In genomic region chr3:169528289-169528688, GRCh38 we compare ENCODE assay signal across 17 cellular contexts.
A peak's percentile ranks its signal among the peaks of the same experiment; 100 is the strongest.
DNase-seq lines count a peak whose midpoint lies in the region; ATAC-seq and TF ChIP-seq lines count a peak whose summit lies in the region.
"Had no signal": no experiment of that assay in that cellular context is flagged by ENCODE, and none has a peak within 500 bp of the region (broad histone marks: within the 10 kb centered on the region; RNA-seq: fewer than 3 reads in every experiment).

No MANE protein-coding gene starts in this region.

- DNase-seq in COLO829 (ENCODE audit: low spot score) (peak; percentile 30), LHCN-M2 (ENCODE audit: low read depth) (peak; percentile 48), cardiac fibroblast (ENCODE audit: low read depth in 2 of 2) (peak; percentile 56 to 70), iris pigment epithelial cell (ENCODE audit: low read depth) (peak; percentile 26), DMS153 treated with DMSO at 0.1 percent for 48 hours (lab: John Stamatoyannopoulos, UW; ENCODE audit: unreplicated experiment) (no peak), retina (no peak), cerebellar nuclear complex (lab: John Stamatoyannopoulos, UW) (no peak)
- DNase-seq: DMS79, GF-D8, GOT3, NCI-H1105 treated with DMSO at 0.1 percent for 48 hours, NCI-H187 treated with DMSO at 0.1 percent for 48 hours, NCI-H510A, NCI-H82, SHP77 treated with DMSO at 0.1 percent for 48 hours had no signal

- no peak for ATAC-seq in HG02938 (IDR thresholded peaks at IDR 0.05; ENCODE audit: unreplicated experiment)
- ATAC-seq: HepG2 had no signal

- no peak for TF ChIP-seq CTCF in cardiac fibroblast (IDR thresholded peaks at IDR 0.05; ENCODE audit: low read depth, low read length)

- no peak overlapping the region for H3K4me3 ChIP-seq in cardiac fibroblast (replicated peaks in 1 of 2; ENCODE audit: low read depth in 2 of 2, low read length in 2 of 2)

Comparison
In these comparisons a context has a peak if more than half of its experiments do, and no peak if none do; other contexts are left out.
1. DNase-seq: peak in COLO829 (single experiment), LHCN-M2 (single experiment), cardiac fibroblast (2 of 2) and iris pigment epithelial cell (single experiment); none in DMS153 treated with DMSO at 0.1 percent for 48 hours (single experiment), retina (single experiment) and cerebellar nuclear complex (0 of 2).